ENCODE assay signal across 1 cellular context in genomic region chr5:83414601-83415000, GRCh38.
TF ChIP-seq lines count a peak whose summit lies in the region.

No MANE protein-coding gene starts in this region.

TF ChIP-seq in HepG2, 621 proteins besides CTCF, POLR2A, EP300 and RAD21:
- TF ChIP-seq THAP9 (CRISPR knock-in tag; IDR thresholded peaks at IDR 0.05; ENCODE audit: borderline replicate concordance) = no peak
- TF ChIP-seq ZNF33A (CRISPR knock-in tag; IDR thresholded peaks at IDR 0.05; ENCODE audit: borderline replicate concordance) = no peak
- no peak for TF ChIP-seq ZNF556 (CRISPR knock-in tag; IDR thresholded peaks at IDR 0.05; ENCODE audit: borderline replicate concordance)
- TF ChIP-seq ZNF678 (CRISPR knock-in tag; IDR thresholded peaks at IDR 0.05) = no peak
- no peak for TF ChIP-seq IKZF5 (CRISPR knock-in tag; IDR thresholded peaks at IDR 0.05)
- no peak for TF ChIP-seq TBX2 (CRISPR knock-in tag; IDR thresholded peaks at IDR 0.05; ENCODE audit: borderline replicate concordance)
- no peak for TF ChIP-seq ZNF383 (CRISPR knock-in tag; IDR thresholded peaks at IDR 0.05; ENCODE audit: borderline replicate concordance)
- TF ChIP-seq HIC2 (CRISPR knock-in tag; IDR thresholded peaks at IDR 0.05; ENCODE audit: low read depth) = no peak
- no peak for TF ChIP-seq HDAC2 (CRISPR knock-in tag; IDR thresholded peaks at IDR 0.05)
- no peak for TF ChIP-seq TAF15 (IDR thresholded peaks at IDR 0.05; ENCODE audit: low read depth, low read length, poor library complexity, severe bottlenecking)
- no peak for TF ChIP-seq KDM4B (CRISPR knock-in tag; IDR thresholded peaks at IDR 0.05)
- TF ChIP-seq NCOR1 (IDR thresholded peaks at IDR 0.05; ENCODE audit: borderline replicate concordance, low read length) = no peak
- TF ChIP-seq DZIP1 (CRISPR knock-in tag; IDR thresholded peaks at IDR 0.05) = no peak
- no peak for TF ChIP-seq ARNT (IDR thresholded peaks at IDR 0.05)
- no peak for TF ChIP-seq ATF5 (CRISPR knock-in tag; IDR thresholded peaks at IDR 0.05; ENCODE audit: low read depth)
- no peak for TF ChIP-seq ZNF660 (CRISPR knock-in tag; IDR thresholded peaks at IDR 0.05; ENCODE audit: borderline replicate concordance, low read depth)
- no peak for TF ChIP-seq SRSF9 (IDR thresholded peaks at IDR 0.05; ENCODE audit: borderline replicate concordance, insufficient read depth, low read depth, low read length, poor library complexity, severe bottlenecking)
- no peak for TF ChIP-seq ZSCAN9 (CRISPR knock-in tag; IDR thresholded peaks at IDR 0.05; ENCODE audit: borderline replicate concordance)
- no peak for TF ChIP-seq PBX2 (CRISPR knock-in tag; IDR thresholded peaks at IDR 0.05)
- no peak for TF ChIP-seq PLRG1 (conservative IDR thresholded peaks at IDR 0.05)
